ENCODE assay signal across 14 cellular contexts in genomic region chr1:202624781-202625108, GRCh38.
DNase-seq lines count a peak whose midpoint lies in the region; ATAC-seq, FAIRE-seq and TF ChIP-seq lines count a peak whose summit lies in the region.
"Had no signal": no experiment of that assay in that cellular context is flagged by ENCODE, and none has a peak within 500 bp of the region (broad histone marks: within the 10 kb centered on the region; RNA-seq: fewer than 3 reads in every experiment).

No MANE protein-coding gene starts in this region.

- BruUV-seq in IMR-90 (replicated peaks; lab: Mats Ljungman, UMichigan) (no TSS peak), endothelial cell of umbilical vein (replicated peaks; lab: Mats Ljungman, UMichigan) (no TSS peak)

- H4K12ac ChIP-seq in trophoblast cell (ENCODE audit: low read depth, low read length) = no peak overlapping the region

- POLR2A ChIA-PET in IMR-90 (lab: Charles Lee; ENCODE audit: unreplicated experiment) (no interaction called here), endothelial cell of umbilical vein (lab: Charles Lee) (no interaction called here)

- H2AK5ac ChIP-seq in IMR-90 (ENCODE audit: low read depth, low read length) (peak overlapping the region; percentile 100), trophoblast cell (ENCODE audit: low read length) (no peak overlapping the region)

- H2BK5ac ChIP-seq in IMR-90 (ENCODE audit: low read depth, low read length, poor library complexity, severe bottlenecking) (peak overlapping the region; percentile 99), trophoblast cell (ENCODE audit: low read depth, low read length, poor library complexity) (no peak overlapping the region)

- H3K56ac ChIP-seq in IMR-90 (ENCODE audit: extremely low read depth, insufficient read depth, low read length) = no peak overlapping the region

- H3K23ac ChIP-seq in IMR-90 (ENCODE audit: low read depth, low read length) (peak overlapping the region; percentile 64), trophoblast cell (ENCODE audit: low read length) (peak overlapping the region; percentile 34)

- CTCF ChIA-PET in IMR-90 (lab: Yijun Ruan, JAX) = interaction anchor here (1.0 kb wide), 1 partner anchor 160 kb away, joined by 3 read pairs; no protein-coding TSS in a partner anchor
- CTCF ChIA-PET in endothelial cell of umbilical vein (lab: Charles Lee) = interaction anchor here (0.6 to 2.3 kb wide), 13 partner anchors 10 to 279 kb away, joined by 3 to 23 read pairs (median 4); no protein-coding TSS in a partner anchor

- peak overlapping the region; percentile 93 for H2AK9ac ChIP-seq in IMR-90 (replicated peaks; ENCODE audit: low read depth, low read length, poor library complexity)

- H3K27me3 ChIP-seq in IMR-90 (ENCODE audit: control insufficient read depth, insufficient read depth, low read length) = no peaks in the 10 kb centered on the region
- no peaks in the 10 kb centered on the region for H3K27me3 ChIP-seq in endothelial cell of umbilical vein (ENCODE audit: control insufficient read depth in 2 of 2, insufficient read depth in 2 of 2, low read length in 2 of 2)
- H3K27me3 ChIP-seq in trophoblast cell (ENCODE audit: insufficient read depth, low read length) = no peaks in the 10 kb centered on the region
- H3K27me3 ChIP-seq: breast epithelium, pancreas had no signal

- in situ Hi-C loops in IMR-90 (cut with MboI; ENCODE audit: low sequenced_read_pairs) = no loop called here

- H2BK12ac ChIP-seq in trophoblast cell (ENCODE audit: low read length) = no peak overlapping the region

- H3K18ac ChIP-seq in IMR-90 (ENCODE audit: low read depth, low read length) (peak overlapping the region; percentile 43; the same call in 1 of the 2 replicates), trophoblast cell (ENCODE audit: low read length) (no peak overlapping the region)

- peak overlapping the region; percentile 95; the same call in 2 of the 3 replicates for H2BK15ac ChIP-seq in IMR-90 (ENCODE audit: low read depth, low read length)

- peak; percentile 88 for FAIRE-seq in endothelial cell of umbilical vein (lab: Jason Lieb, UNC)
- FAIRE-seq: pancreas had no signal

- no peak for TF ChIP-seq RAD21 in IMR-90 (IDR thresholded peaks at IDR 0.05; ENCODE audit: low read length)

- peaks cover 22% of the 10 kb centered on the region for H3K9me1 ChIP-seq in IMR-90 (ENCODE audit: insufficient read depth, low read length)
- no peaks in the 10 kb centered on the region for H3K9me1 ChIP-seq in endothelial cell of umbilical vein (replicated peaks; ENCODE audit: control insufficient read depth, extremely low read depth, insufficient read depth, low read length)

- H3K36me3 ChIP-seq in IMR-90 (ENCODE audit: control insufficient read depth, insufficient read depth, low read length) (no peaks in the 10 kb centered on the region), endothelial cell of umbilical vein (ENCODE audit: control insufficient read depth in 2 of 2, extremely low read depth in 1 of 2, insufficient read depth in 2 of 2, low read length in 2 of 2) (no peaks in the 10 kb centered on the region), trophoblast cell (ENCODE audit: control insufficient read depth in 1 of 2, insufficient read depth in 2 of 2, low read length in 2 of 2) (no peaks in the 10 kb centered on the region)
- H3K36me3 ChIP-seq: breast epithelium, esophagus squamous epithelium, pancreas had no signal

- H3K4me1 ChIP-seq in IMR-90 (ENCODE audit: control insufficient read depth, insufficient read depth, low read length) = peaks cover 7% of the 10 kb centered on the region
- H3K4me1 ChIP-seq in endothelial cell of umbilical vein (ENCODE audit: control insufficient read depth, extremely low read depth, insufficient read depth, low read length) = no peaks in the 10 kb centered on the region
- peaks cover 6 to 10% of the 10 kb centered on the region in 2 experiments for H3K4me1 ChIP-seq in trophoblast cell (ENCODE audit: control insufficient read depth in 1 of 2, insufficient read depth in 2 of 2, low read length in 2 of 2)
- H3K4me1 ChIP-seq: breast epithelium, Caco-2, pancreas had no signal

- no peak overlapping the region for H4K5ac ChIP-seq in IMR-90 (ENCODE audit: low read depth, low read length)

- H4K91ac ChIP-seq in IMR-90 (ENCODE audit: insufficient read depth, low read depth, low read length) (peak overlapping the region; percentile 75), trophoblast cell (ENCODE audit: low read depth, low read length) (no peak overlapping the region)

- 77% methylated on average over 1 of the region's 1 CpG; no CpG with 5 or more reads in 1 of the 2 experiments for WGBS in IMR-90 (ENCODE audit: extremely low coverage in 2 of 2, insufficient read length in 1 of 2), 2 experiments
- 100% methylated on average over 1 of the region's 1 CpG for WGBS in trophoblast cell (ENCODE audit: extremely low coverage, insufficient coverage, insufficient read length)

- H3K27ac ChIP-seq in IMR-90 (ENCODE audit: insufficient read depth, low read length) (no peak overlapping the region), endothelial cell of umbilical vein (ENCODE audit: insufficient read depth, low read depth, low read length) (no peak overlapping the region), trophoblast cell (ENCODE audit: low read depth, low read length) (no peak overlapping the region)
- H3K27ac ChIP-seq: breast epithelium, esophagus squamous epithelium, pancreas, VCaP had no signal

- H3K4ac ChIP-seq in IMR-90 (ENCODE audit: low read depth, low read length) (peak overlapping the region; percentile 73), trophoblast cell (ENCODE audit: low read depth, low read length) (no peak overlapping the region)

- DNase-seq in GM03348 (ENCODE audit: low spot score) (peak; percentile 23), IMR-90 (peak; percentile 10), endothelial cell of umbilical vein (ENCODE audit: low read depth, low spot score) (peak; percentile 4), trophoblast cell (no peak), NCI-H2196 treated with DMSO at 0.1 percent for 48 hours (lab: John Stamatoyannopoulos, UW; ENCODE audit: unreplicated experiment) (no peak), NCI-H2029 treated with DMSO at 0.1 percent for 48 hours (lab: John Stamatoyannopoulos, UW) (no peak)
- DNase-seq in activated naive CD4-positive, alpha-beta T cell treated with Interleukin-2 at 50 U/mL for 16 hours = no peak
- DNase-seq: esophagus squamous epithelium, NCI-H524 treated with DMSO at 0.1 percent for 48 hours had no signal

- ATAC-seq in IMR-90 (ENCODE audit: low read depth) (no peak), HG02763 (IDR thresholded peaks at IDR 0.05; ENCODE audit: unreplicated experiment) (no peak)

- H3K79me2 ChIP-seq in endothelial cell of umbilical vein (ENCODE audit: control insufficient read depth, insufficient read depth, low read length) = no peaks in the 10 kb centered on the region
- no peaks in the 10 kb centered on the region for H3K79me2 ChIP-seq in trophoblast cell (ENCODE audit: control insufficient read depth, insufficient read depth, low read length, poor library complexity)

- H2BK20ac ChIP-seq in IMR-90 (ENCODE audit: low read depth, low read length) = peak overlapping the region; percentile 95

- intact Hi-C loops in IMR-90 (cut with micrococcal nuclease) = loop anchor here (1.0 to 5.0 kb wide), 2 partner anchors 123 to 282 kb away; partner anchors contain the start of gene UBE2T
- intact Hi-C loops in endothelial cell of umbilical vein (cut with micrococcal nuclease) = loop anchor here (1.0 to 2.0 kb wide), 3 partner anchors 94 to 160 kb away; no protein-coding TSS in a partner anchor

- H3K4me3 ChIP-seq in IMR-90 (ENCODE audit: insufficient read depth, low read depth, low read length) (no peak overlapping the region), endothelial cell of umbilical vein (replicated peaks in 1 of 3; ENCODE audit: insufficient read depth in 1 of 3, low read depth in 1 of 3, low read length in 3 of 3) (no peak overlapping the region), trophoblast cell (ENCODE audit: low read depth, low read length) (peak overlapping the region; percentile 18)
- H3K4me3 ChIP-seq: breast epithelium, esophagus squamous epithelium, pancreas had no signal

- H3K9me3 ChIP-seq in IMR-90 (ENCODE audit: control insufficient read depth, insufficient read depth, low read length) (no peaks in the 10 kb centered on the region), endothelial cell of umbilical vein (replicated peaks; ENCODE audit: control insufficient read depth, insufficient read depth, low read length) (no peaks in the 10 kb centered on the region), trophoblast cell (ENCODE audit: insufficient read depth, low read depth, low read length) (peaks cover 7% of the 10 kb centered on the region)
- H3K9me3 ChIP-seq: breast epithelium, Caco-2, esophagus squamous epithelium, pancreas had no signal

- H3K4me2 ChIP-seq in IMR-90 (ENCODE audit: low read depth, low read length) (no peak overlapping the region), endothelial cell of umbilical vein (ENCODE audit: insufficient read depth, low read length) (no peak overlapping the region), trophoblast cell (ENCODE audit: low read length) (no peak overlapping the region)

- TF ChIP-seq POLR2A in IMR-90 (IDR thresholded peaks at IDR 0.05; ENCODE audit: low read depth, low read length) (no peak), endothelial cell of umbilical vein (IDR thresholded peaks at IDR 0.05; ENCODE audit: low read depth, low read length) (no peak)

- H2BK120ac ChIP-seq in IMR-90 (ENCODE audit: low read depth, low read length) (peak overlapping the region; percentile 88), trophoblast cell (ENCODE audit: insufficient read depth, low read length, poor library complexity) (no peak overlapping the region)

- H4K20me1 ChIP-seq in IMR-90 (ENCODE audit: insufficient read depth, low read length) = no peaks in the 10 kb centered on the region; the same call in 1 of the 2 replicates
- no peaks in the 10 kb centered on the region for H4K20me1 ChIP-seq in endothelial cell of umbilical vein (replicated peaks; ENCODE audit: control insufficient read depth, extremely low read depth, insufficient read depth, low read length)

- H3K9ac ChIP-seq in IMR-90 (ENCODE audit: low read depth, low read length) (no peak overlapping the region), endothelial cell of umbilical vein (replicated peaks; ENCODE audit: extremely low read depth, insufficient read depth, low read length) (no peak overlapping the region), trophoblast cell (ENCODE audit: low read length) (no peak overlapping the region)

- TF ChIP-seq CTCF in IMR-90 (conservative IDR thresholded peaks at IDR 0.05; ENCODE audit: low read depth, low read length) (no peak), endothelial cell of umbilical vein (IDR thresholded peaks at IDR 0.05; ENCODE audit: extremely low read depth in 1 of 2, insufficient read depth in 1 of 2, low read depth in 1 of 2, low read length in 2 of 2) (no peak)

- H3K14ac ChIP-seq in IMR-90 (replicated peaks; ENCODE audit: low read depth, low read length) (peak overlapping the region; percentile 97), trophoblast cell (ENCODE audit: low read length) (no peak overlapping the region)

- H2AFZ ChIP-seq in IMR-90 (replicated peaks; ENCODE audit: low read length, poor library complexity) = peak overlapping the region; percentile 85
- no peak overlapping the region for H2AFZ ChIP-seq in endothelial cell of umbilical vein (ENCODE audit: low read depth, low read length)
- H2AFZ ChIP-seq in trophoblast cell (ENCODE audit: insufficient read depth, low read length, poor library complexity) = no peak overlapping the region

- H3K79me1 ChIP-seq in IMR-90 (ENCODE audit: low read depth in 1 of 2, low read length in 2 of 2) (peaks cover 0 to 7% of the 10 kb centered on the region in 2 experiments; a peak in 1 of 4 replicates), trophoblast cell (ENCODE audit: low read length) (peaks cover 3% of the 10 kb centered on the region)

- dilution Hi-C loops in IMR-90 (cut with HindIII; ENCODE audit: low sequenced_read_pairs, unreplicated experiment) (no loop called here), endothelial cell of umbilical vein (cut with MboI; ENCODE audit: extremely low pct_ligation_motif_present, low sequenced_read_pairs) (no loop called here)

- peak overlapping the region; percentile 9 to 66; a peak in 2 of 4 replicates for H4K8ac ChIP-seq in IMR-90 (ENCODE audit: low read depth in 2 of 2, low read length in 2 of 2)
- no peak overlapping the region for H4K8ac ChIP-seq in trophoblast cell (ENCODE audit: low read depth, low read length)

Comparison
In these comparisons a context has a peak if more than half of its experiments do, and no peak if none do; other contexts are left out.
1. DNase-seq: peak in GM03348 (single experiment), IMR-90 (single experiment) and endothelial cell of umbilical vein (single experiment); none in trophoblast cell (0 of 2), NCI-H2196 treated with DMSO at 0.1 percent for 48 hours (single experiment), NCI-H2029 treated with DMSO at 0.1 percent for 48 hours (single experiment) and activated naive CD4-positive, alpha-beta T cell treated with Interleukin-2 at 50 U/mL for 16 hours (single experiment).